10 cellular contexts compared by ENCODE assay signal in genomic region chr12:45192041-45192695, GRCh38. TPM values are rescaled to one million over a fixed set of nuclear protein-coding genes. Genes with fewer than 3 reads are reported as not detected.
DNase-seq lines count a peak whose midpoint lies in the region; ATAC-seq and TF ChIP-seq lines count a peak whose summit lies in the region.
"Had no signal": no experiment of that assay in that cellular context is flagged by ENCODE, and none has a peak within 500 bp of the region (broad histone marks: within the 10 kb centered on the region; RNA-seq: fewer than 3 reads in every experiment).

No MANE protein-coding gene starts in this region.

- CTCF ChIA-PET in SK-N-SH (lab: Yijun Ruan, JAX), result interaction anchor here (1.7 kb wide), 1 partner anchor 24 kb away, joined by 7 read pairs; the partner anchor contains the start of gene ANO6

- 69% methylated on average over 4 of the region's 4 CpGs for WGBS in SK-N-SH (ENCODE audit: low lambda C conversion rate)

- H3K27ac Mint-ChIP-seq in activated naive CD4-positive, alpha-beta T cell treated with anti-CD3 and anti-CD28 coated beads, Interleukin-2, amount 50 U/mL, for 72 hours, result peak overlapping the region in 1 of 2 donors; percentile 72
- H3K27ac Mint-ChIP-seq in type B pancreatic cell, result peak overlapping the region; percentile 19

- no peaks in the 10 kb centered on the region for H3K27me3 ChIP-seq in SK-N-SH (ENCODE audit: insufficient read depth)
- H3K27me3 ChIP-seq: BLaER1 treated with 17β-estradiol and CSF1 and Interleukin-3, amounts not matched to agents 10 nM and 100 nM had no signal

- no peak for DNase-seq in activated naive CD4-positive, alpha-beta T cell treated with anti-CD3 and anti-CD28 coated beads, Interleukin-2, amount 50 U/mL, for 72 hours (ENCODE audit: low spot score in 2 of 2)
- DNase-seq in activated naive CD4-positive, alpha-beta T cell treated with Interleukin-2 at 50 U/mL for 16 hours, result no peak
- no peak for DNase-seq in SK-N-SH
- DNase-seq in fibroblast of villous mesenchyme (ENCODE audit: low read depth), result peak; percentile 63
- DNase-seq in type B pancreatic cell (ENCODE audit: extremely low spot score, unreplicated experiment), result no peak
- DNase-seq in NCI-H2029 (lab: John Stamatoyannopoulos, UW), result no peak
- DNase-seq in DMS79 (lab: John Stamatoyannopoulos, UW), result no peak
- DNase-seq in epidermal melanocyte (ENCODE audit: insufficient read length, low spot score), result no peak
- DNase-seq: NCI-H446 treated with DMSO at 0.1 percent for 48 hours had no signal

- no peaks in the 10 kb centered on the region for H3K9me2 ChIP-seq in SK-N-SH

- H3K9ac ChIP-seq in SK-N-SH, result no peak overlapping the region

- no peak overlapping the region for H2AFZ ChIP-seq in SK-N-SH (ENCODE audit: low read depth)

- H3K9me3 Mint-ChIP-seq in activated naive CD4-positive, alpha-beta T cell treated with anti-CD3 and anti-CD28 coated beads, Interleukin-2, amount 50 U/mL, for 72 hours, result no peaks in the 10 kb centered on the region
- H3K9me3 Mint-ChIP-seq in type B pancreatic cell, result no peaks in the 10 kb centered on the region

- H3K36me3 ChIP-seq in SK-N-SH (replicated peaks in 1 of 2; ENCODE audit: control insufficient read depth in 1 of 2, insufficient read depth in 2 of 2, low read length in 1 of 2), result no peaks in the 10 kb centered on the region

- H3F3A ChIP-seq in SK-N-SH (replicated peaks; ENCODE audit: insufficient read depth), result peaks cover 15% of the 10 kb centered on the region

- peak; percentile 82 to 83 for ATAC-seq in activated naive CD4-positive, alpha-beta T cell treated with anti-CD3 and anti-CD28 coated beads, Interleukin-2, amount 50 U/mL, for 72 hours

- POLR2A ChIA-PET in SK-N-SH (lab: Yijun Ruan, JAX), result no interaction called here

- no peaks in the 10 kb centered on the region for H3K9me3 ChIP-seq in SK-N-SH
- H3K9me3 ChIP-seq: BLaER1 treated with 17β-estradiol and CSF1 and Interleukin-3, amounts not matched to agents 10 nM and 100 nM had no signal

- TF ChIP-seq EP300 in SK-N-SH (IDR thresholded peaks at IDR 0.05; ENCODE audit: borderline replicate concordance in 1 of 2, low read depth in 1 of 2, low read length in 1 of 2), result no peak

- H3K4me1 ChIP-seq in SK-N-SH (ENCODE audit: control insufficient read depth in 1 of 2, insufficient read depth in 2 of 2, low read depth in 1 of 2, low read length in 1 of 2), result peaks cover 0 to 14% of the 10 kb centered on the region in 2 experiments; a peak in 2 of 4 replicates

- peak overlapping the region in 1 of 2 experiments; percentile 67; a peak in 2 of 4 replicates for H3K27ac ChIP-seq in SK-N-SH (ENCODE audit: low read depth in 2 of 2, low read length in 1 of 2)

- H3K79me2 ChIP-seq in SK-N-SH (ENCODE audit: insufficient read depth), result no peaks in the 10 kb centered on the region

- H3K4me2 ChIP-seq in SK-N-SH, result peak overlapping the region; percentile 27; the same call in 1 of the 2 replicates

- H3K4me1 Mint-ChIP-seq in type B pancreatic cell (ENCODE audit: unreplicated experiment), result peaks cover 15% of the 10 kb centered on the region

- H3K36me3 Mint-ChIP-seq in activated naive CD4-positive, alpha-beta T cell treated with anti-CD3 and anti-CD28 coated beads, Interleukin-2, amount 50 U/mL, for 72 hours, result no peaks in the 10 kb centered on the region
- H3K36me3 Mint-ChIP-seq in type B pancreatic cell, result peaks cover 4% of the 10 kb centered on the region

- H4K20me1 ChIP-seq in SK-N-SH (ENCODE audit: insufficient read depth), result no peaks in the 10 kb centered on the region
- H4K20me1 ChIP-seq: BLaER1 treated with 17β-estradiol and CSF1 and Interleukin-3, amounts not matched to agents 10 nM and 100 nM had no signal

- no peaks in the 10 kb centered on the region for H3K27me3 Mint-ChIP-seq in type B pancreatic cell

- H3K4me3 ChIP-seq in SK-N-SH (ENCODE audit: low read depth in 2 of 2, low read length in 1 of 2) (no peak overlapping the region), fibroblast of villous mesenchyme (ENCODE audit: low read depth, low read length) (no peak overlapping the region)
- H3K4me3 ChIP-seq: BLaER1 treated with 17β-estradiol and CSF1 and Interleukin-3, amounts not matched to agents 10 nM and 100 nM had no signal

- no peak overlapping the region for H3K4me3 Mint-ChIP-seq in type B pancreatic cell

- no peak for TF ChIP-seq RAD21 in SK-N-SH (IDR thresholded peaks at IDR 0.05; ENCODE audit: low read length)

- no peak for TF ChIP-seq CTCF in SK-N-SH (IDR thresholded peaks at IDR 0.05)
- TF ChIP-seq CTCF in fibroblast of villous mesenchyme (IDR thresholded peaks at IDR 0.05; ENCODE audit: insufficient read depth, low read depth, low read length), result no peak
- no peak for TF ChIP-seq CTCF in type B pancreatic cell (conservative IDR thresholded peaks at IDR 0.05)

TF ChIP-seq in SK-N-SH, 30 proteins besides CTCF, POLR2A, EP300 and RAD21 (continues in another document):
- TF ChIP-seq NFIC (IDR thresholded peaks at IDR 0.05; ENCODE audit: borderline replicate concordance) (no peak), EZH2phosphoT487 (IDR thresholded peaks at IDR 0.05; ENCODE audit: borderline replicate concordance, low read depth) (no peak), FOXJ3 (CRISPR knock-in tag; IDR thresholded peaks at IDR 0.05) (no peak), SMC3 (IDR thresholded peaks at IDR 0.05; ENCODE audit: low read depth, low read length) (no peak), NRF1 (IDR thresholded peaks at IDR 0.05; ENCODE audit: low read depth, low read length) (no peak), TEAD4 (IDR thresholded peaks at IDR 0.05; ENCODE audit: borderline replicate concordance, insufficient read depth) (no peak), RFX5 (IDR thresholded peaks at IDR 0.05; ENCODE audit: low read length) (no peak), ELF1 (IDR thresholded peaks at IDR 0.05) (no peak), FOSL2 (IDR thresholded peaks at IDR 0.05; ENCODE audit: borderline replicate concordance, low read depth) (peak; percentile 75; the same call in 1 of the 2 replicates), CHD2 (IDR thresholded peaks at IDR 0.05; ENCODE audit: low read length, partially characterized antibody) (no peak), RCOR1 (IDR thresholded peaks at IDR 0.05; ENCODE audit: low read length) (no peak), GATA2 (CRISPR knock-in tag; IDR thresholded peaks at IDR 0.05) (no peak), POLR2AphosphoS5 (IDR thresholded peaks at IDR 0.05; ENCODE audit: low read depth, low read length) (no peak), IRF3 (IDR thresholded peaks at IDR 0.05; ENCODE audit: low read depth, low read length) (no peak), USF2 (IDR thresholded peaks at IDR 0.05; ENCODE audit: borderline replicate concordance, low read depth, low read length) (no peak), MEF2A (IDR thresholded peaks at IDR 0.05; ENCODE audit: borderline replicate concordance, low read depth) (no peak), JUND (IDR thresholded peaks at IDR 0.05) (peak; percentile 85), GABPA (IDR thresholded peaks at IDR 0.05; ENCODE audit: low read depth) (no peak), PBX3 (IDR thresholded peaks at IDR 0.05) (peak; percentile 38; the same call in 1 of the 2 replicates), MAX (IDR thresholded peaks at IDR 0.05; ENCODE audit: low read depth) (no peak), USF1 (IDR thresholded peaks at IDR 0.05; ENCODE audit: borderline replicate concordance, low read depth) (no peak), SIN3A (IDR thresholded peaks at IDR 0.05; ENCODE audit: borderline replicate concordance, low read depth, low read length) (no peak)

RNA-seq across cellular contexts. Expression of gene ANO6, which starts 23.7 kb away (rescaled TPM):
- total RNA-seq in activated naive CD4-positive, alpha-beta T cell treated with anti-CD3 and anti-CD28 coated beads, Interleukin-2, amount 50 U/mL, for 72 hours, result 10 to 100 TPM; 13.3 to 25.5 TPM
- 20.1 and 26.7 TPM in 2 replicates for polyA plus RNA-seq in SK-N-SH (2012; rRNA removed)
- 33.7 and 34.5 TPM in 2 replicates for polyA plus RNA-seq in SK-N-SH (2012; cell fraction: cytosol; rRNA removed)
- 11.0 and 22.7 TPM in 2 replicates for polyA plus RNA-seq in SK-N-SH (2012; cell fraction: nucleus; rRNA removed)
- 75.1 and 91.5 TPM in 2 replicates for total RNA-seq in fibroblast of villous mesenchyme
- total RNA-seq in type B pancreatic cell (ENCODE audit: low replicate concordance), result 35.0 and 38.1 TPM in 2 replicates
